18 cellular contexts compared by ENCODE assay signal in genomic region chr1:216330262-216330661, GRCh38.
"Had no signal": no experiment of that assay in that cellular context is flagged by ENCODE, and none has a peak within 500 bp of the region (broad histone marks: within the 10 kb centered on the region; RNA-seq: fewer than 3 reads in every experiment).

No MANE protein-coding gene starts in this region.

- H3K27me3 ChIP-seq: cardiac muscle cell, neutrophil, right atrium auricular region, transverse colon had no signal

- H3K4me1 ChIP-seq: lower lobe of right lung, right atrium auricular region had no signal

- H3K36me3 ChIP-seq: cardiac muscle cell, lower lobe of right lung, neutrophil, right atrium auricular region, transverse colon had no signal

- H3K9me3 ChIP-seq: lower lobe of right lung, neutrophil had no signal

- ATAC-seq: activated CD8-positive, alpha-beta memory T cell treated with anti-CD3 and anti-CD28 coated beads, Interleukin-2, amount 10 ng/mL, durations not matched to agents 7 days and 5 days; left cardiac atrium; lower lobe of right lung; naive thymus-derived CD4-positive, alpha-beta T cell; stimulated activated effector memory CD8-positive, alpha-beta T cell treated with anti-CD3 and anti-CD28 coated beads, Interleukin-12 subunit alpha, Interleukin-12 subunit beta, amount 100 ng/mL, for 72 hours had no signal

- H3K4me2 ChIP-seq: smooth muscle cell had no signal

- H3K27ac ChIP-seq: cardiac muscle cell, lower lobe of right lung, neutrophil, right atrium auricular region, transverse colon had no signal

- DNase-seq: activated CD4-positive, alpha-beta T cell treated with anti-CD3 and anti-CD28 coated beads, Interleukin-2, amount 50 U/mL, for 4 hours; activated CD4-positive, CD25-positive, alpha-beta regulatory T cell treated with anti-CD3 and anti-CD28 coated beads, Interleukin-2, amount 50 U/mL, for 72 hours; activated CD8-positive, alpha-beta memory T cell treated with anti-CD3 and anti-CD28 coated beads, Interleukin-2, amount 10 ng/mL, durations not matched to agents 7 days and 5 days; activated effector memory CD4-positive, alpha-beta T cell treated with Interleukin-2 at 50 U/mL for 16 hours; activated T-cell treated with anti-CD3 and anti-CD28 coated beads, Interleukin-2, amount 50 U/mL, for 24 hours; anterior cingulate cortex; cortex of kidney; effector CD8-positive, alpha-beta T cell; hippocampal formation; left cardiac atrium; lower lobe of right lung; naive thymus-derived CD4-positive, alpha-beta T cell; transverse colon had no signal

- H3K4me3 ChIP-seq: cardiac muscle cell, lower lobe of right lung, right atrium auricular region, smooth muscle cell, transverse colon had no signal
